ENCODE assay signal across 9 cellular contexts in the genomic region with DNA sequence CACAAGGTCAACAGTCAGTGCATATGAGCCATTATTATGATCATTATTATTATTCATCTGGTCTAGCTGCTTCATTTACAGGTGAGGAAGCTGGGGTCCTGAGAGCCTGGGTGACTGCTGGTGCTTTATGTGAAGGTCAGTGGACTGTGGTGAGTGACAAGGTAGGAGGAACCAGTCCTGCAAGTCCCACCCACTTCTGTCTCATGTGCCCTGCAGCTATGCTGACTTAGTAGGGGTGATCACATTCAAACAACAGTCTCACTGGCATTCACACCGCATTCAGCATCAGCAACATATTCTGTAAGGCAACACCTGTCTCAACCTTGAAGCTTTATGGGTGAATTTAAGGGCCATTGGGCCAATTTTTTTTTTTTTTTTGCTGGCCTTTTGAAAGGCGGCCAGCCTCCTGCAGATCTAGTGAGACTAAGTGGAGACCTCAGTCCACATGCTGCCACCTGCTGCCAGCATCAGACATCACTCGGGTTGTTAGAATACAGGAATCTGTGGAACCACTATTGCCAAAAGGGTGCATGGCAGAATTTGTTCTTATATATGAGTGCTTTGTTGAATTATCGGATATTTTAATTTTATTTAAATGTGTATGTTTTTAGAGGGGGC. TPM values are rescaled to one million over a fixed set of nuclear protein-coding genes. Genes with fewer than 3 reads are reported as not detected.
DNase-seq lines count a peak whose midpoint lies in the region.
"Had no signal": no experiment of that assay in that cellular context is flagged by ENCODE, and none has a peak within 500 bp of the region (broad histone marks: within the 10 kb centered on the region; RNA-seq: fewer than 3 reads in every experiment).

No MANE protein-coding gene starts in this region.

- no peaks in the 10 kb centered on the region for H3K27me3 ChIP-seq in SJCRH30

- H3K4me1 ChIP-seq in SJCRH30, result no peaks in the 10 kb centered on the region

- DNase-seq in NCI-H510A treated with DMSO at 0.1 percent for 48 hours (lab: John Stamatoyannopoulos, UW) (peak; percentile 15), NCI-H510A (lab: John Stamatoyannopoulos, UW) (no peak), Kasumi-1 (lab: John Stamatoyannopoulos, UW) (peak; percentile 26 to 62), SJCRH30 (peak; percentile 25 to 45), cerebellar nuclear complex (lab: John Stamatoyannopoulos, UW) (peak; percentile 7 to 12), myocyte (ENCODE audit: low read depth) (peak; percentile 59), ureter (ENCODE audit: low spot score) (no peak)
- no peak for DNase-seq in effector CD4-positive, alpha-beta T cell

- no peak overlapping the region for H3K4me3 ChIP-seq in SJCRH30

- no peak overlapping the region for H3K27ac ChIP-seq in SJCRH30

- H3K9me3 ChIP-seq in SJCRH30 (replicated peaks), result no peaks in the 10 kb centered on the region

- no peaks in the 10 kb centered on the region for H3K36me3 ChIP-seq in SJCRH30

RNA-seq across cellular contexts. Expression of a gene that starts 59.9 kb away (rescaled TPM):
- under 0.01 and 0.02 TPM in 2 replicates for total RNA-seq in SJCRH30 (2014; rRNA removed; shearing (Covaris generic))
- total RNA-seq in myocyte (0.75 and 3.8 TPM in 2 replicates), ureter (not detected)
- 2.1 TPM for polyA plus RNA-seq in myocyte (2012)
- total RNA-seq: CD8-positive, alpha-beta memory T cell had no signal
- polyA plus RNA-seq: CD8-positive, alpha-beta memory T cell had no signal

Comparison
In these comparisons a context has a peak if more than half of its experiments do, and no peak if none do; other contexts are left out.
1. DNase-seq: peak in NCI-H510A treated with DMSO at 0.1 percent for 48 hours (single experiment), Kasumi-1 (2 of 2), SJCRH30 (2 of 2), cerebellar nuclear complex (2 of 2) and myocyte (single experiment); none in NCI-H510A (single experiment), effector CD4-positive, alpha-beta T cell (single experiment) and ureter (single experiment).